In genomic region chr14:100127853-100128455, GRCh38 we compare ENCODE assay signal across 19 cellular contexts.
"Had no signal": no experiment of that assay in that cellular context is flagged by ENCODE, and none has a peak within 500 bp of the region (broad histone marks: within the 10 kb centered on the region; RNA-seq: fewer than 3 reads in every experiment).

No MANE protein-coding gene starts in this region.

- H3K9me3 ChIP-seq: adrenal gland, spleen, upper lobe of right lung had no signal

- H3K27me3 Mint-ChIP-seq: effector memory CD8-positive, alpha-beta T cell; stimulated activated naive B cell treated with anti-CD40 and anti-IgM and Interleukin-4, amounts not matched to agents 10 μg/mL and 1 μg/mL and 100 μg/mL, for 72 hours had no signal

- H3K36me3 Mint-ChIP-seq: WTC11 had no signal

- DNase-seq: activated CD4-positive, alpha-beta T cell treated with anti-CD3 and anti-CD28 coated beads for 48 hours; activated CD8-positive, alpha-beta memory T cell treated with anti-CD3 and anti-CD28 coated beads, Interleukin-2, amount 50 U/mL, for 4 hours; adrenal gland; effector memory CD8-positive, alpha-beta T cell; foreskin fibroblast; glutamatergic neuron; hippocampal formation; left cardiac atrium; occipital lobe; retina; spleen; stimulated activated CD4-positive, alpha-beta T cell treated with anti-CD3 and anti-CD28 coated beads, Interleukin-4, amount 100 ng/mL, for 4 hours; stimulated activated naive B cell treated with anti-CD40 and anti-IgM and Interleukin-4, amounts not matched to agents 10 μg/mL and 1 μg/mL and 100 μg/mL, for 72 hours; SW 1271; upper lobe of right lung had no signal

- H3K27ac ChIP-seq: adrenal gland, cardiac muscle cell, epithelial cell of prostate, spleen, upper lobe of right lung had no signal

- H3K4me3 Mint-ChIP-seq: activated T-helper 1 cell treated with anti-CD3 and anti-CD28 coated beads, Interleukin-12 subunit alpha, Interleukin-12 subunit beta, Interleukin-2, Interleukin-4 antibody, amounts not matched to agents 30 ng/mL and 10 ng/mL and 1 ng/mL, durations not matched to agents 14 hours and 24 hours and 36 hours; effector memory CD8-positive, alpha-beta T cell; stimulated activated naive B cell treated with anti-CD40 and anti-IgM and Interleukin-4, amounts not matched to agents 10 μg/mL and 1 μg/mL and 100 μg/mL, for 72 hours; WTC11 had no signal

- H3K4me3 ChIP-seq: adrenal gland, cardiac muscle cell, spleen, upper lobe of right lung had no signal

- H3K27ac Mint-ChIP-seq: activated T-helper 1 cell treated with anti-CD3 and anti-CD28 coated beads, Interleukin-12 subunit alpha, Interleukin-12 subunit beta, Interleukin-2, Interleukin-4 antibody, amounts not matched to agents 30 ng/mL and 10 ng/mL and 1 ng/mL, durations not matched to agents 14 hours and 24 hours and 36 hours; WTC11 had no signal

- H3K4me1 ChIP-seq: adrenal gland, spleen had no signal

- ATAC-seq: effector memory CD8-positive, alpha-beta T cell; stimulated activated naive B cell treated with anti-CD40 and anti-IgM and Interleukin-4, amounts not matched to agents 10 μg/mL and 1 μg/mL and 100 μg/mL, for 72 hours; upper lobe of right lung; WTC11 had no signal

- H3K27me3 ChIP-seq: adrenal gland, cardiac muscle cell, spleen, upper lobe of right lung had no signal
